Comparison of ENCODE assay signal across 14 cellular contexts in genomic region chr2:45674035-45674791, GRCh38. TPM values are rescaled to one million over a fixed set of nuclear protein-coding genes. Genes with fewer than 3 reads are reported as not detected.
A peak's percentile ranks its signal among the peaks of the same experiment; 100 is the strongest.
DNase-seq lines count a peak whose midpoint lies in the region; FAIRE-seq and TF ChIP-seq lines count a peak whose summit lies in the region.
"Had no signal": no experiment of that assay in that cellular context is flagged by ENCODE, and none has a peak within 500 bp of the region (broad histone marks: within the 10 kb centered on the region; RNA-seq: fewer than 3 reads in every experiment).

No MANE protein-coding gene starts in this region.

- no peak overlapping the region for H3K4me3 ChIP-seq in colonic mucosa
- H3K4me3 ChIP-seq in mucosa of rectum (ENCODE audit: low read length in 2 of 2), result peak overlapping the region in 1 of 2 donors; percentile 5
- no peak overlapping the region for H3K4me3 ChIP-seq in urinary bladder (ENCODE audit: low read depth, low read length)
- no peak overlapping the region for H3K4me3 ChIP-seq in adrenal gland
- H3K4me3 ChIP-seq: mucosa of descending colon had no signal

- peaks cover 17% of the 10 kb centered on the region for H3K4me1 ChIP-seq in colonic mucosa
- H3K4me1 ChIP-seq in mucosa of rectum (ENCODE audit: control insufficient read depth in 2 of 2, insufficient read depth in 2 of 2, low read length in 2 of 2), result peaks cover 15 to 16% of the 10 kb centered on the region in 2 donors
- H3K4me1 ChIP-seq in urinary bladder (ENCODE audit: insufficient read depth), result peaks cover 4% of the 10 kb centered on the region
- H3K4me1 ChIP-seq in adrenal gland (replicated peaks in 1 of 2), result peaks cover 13 to 29% of the 10 kb centered on the region in 2 donors

- FAIRE-seq in HTR-8/SVneo (lab: Jason Lieb, UNC), result no peak

- no peak for TF ChIP-seq CTCF in colonic mucosa (IDR thresholded peaks at IDR 0.05)
- no peak for TF ChIP-seq CTCF in adrenal gland (IDR thresholded peaks at IDR 0.05)

- no peak overlapping the region for H3K9ac ChIP-seq in colonic mucosa (ENCODE audit: low read depth in 2 of 2, low read length in 2 of 2)
- no peak overlapping the region for H3K9ac ChIP-seq in mucosa of rectum (ENCODE audit: low read depth in 1 of 2, low read length in 2 of 2)
- H3K9ac ChIP-seq: KMS-11 had no signal

- no peaks in the 10 kb centered on the region for H3K36me3 ChIP-seq in colonic mucosa
- no peaks in the 10 kb centered on the region for H3K36me3 ChIP-seq in mucosa of rectum (ENCODE audit: control insufficient read depth in 2 of 2, insufficient read depth in 2 of 2, low read length in 2 of 2)
- H3K36me3 ChIP-seq in urinary bladder (ENCODE audit: insufficient read depth), result no peaks in the 10 kb centered on the region
- H3K36me3 ChIP-seq in adrenal gland (replicated peaks in 1 of 2), result no peaks in the 10 kb centered on the region

- WGBS in urinary bladder, result 97% methylated on average over 5 of the region's 5 CpGs
- 94 to 100% (median 97%) methylated on average over 5 of the region's 5 CpGs for WGBS in adrenal gland, 4 donors

- TF ChIP-seq POLR2A in adrenal gland (IDR thresholded peaks at IDR 0.05), result no peak

- H3K9me3 ChIP-seq in colonic mucosa (no peaks in the 10 kb centered on the region), mucosa of rectum (ENCODE audit: control insufficient read depth in 2 of 2, low read length in 2 of 2) (no peaks in the 10 kb centered on the region), adrenal gland (replicated peaks in 1 of 3) (no peaks in the 10 kb centered on the region)
- H3K9me3 ChIP-seq: mucosa of descending colon had no signal

- intact Hi-C loops in colonic mucosa (cut with DNase I) (no loop called here), adrenal gland (cut with DNase I) (no loop called here)

- DNase-seq in HTR-8/SVneo (ENCODE audit: insufficient read length, low spot score) (peak; percentile 32), colonic mucosa (no peak), HPDE6-E6E7 (ENCODE audit: extremely low spot score) (no peak), adrenal gland (no peak), substantia nigra (lab: John Stamatoyannopoulos, UW) (no peak)
- DNase-seq: activated CD8-positive, alpha-beta memory T cell treated with anti-CD3 and anti-CD28 coated beads for 24 hours; activated naive CD4-positive, alpha-beta T cell treated with anti-CD3 and anti-CD28 coated beads, Interleukin-2, amount 10 ng/mL, durations not matched to agents 7 days and 5 days; mucosa of descending colon; NCI-H1930; retina; stimulated activated CD4-positive, alpha-beta T cell treated with anti-CD3 and anti-CD28 coated beads, Interleukin-4, amount 100 ng/mL, for 1 hour had no signal

- H3K27ac ChIP-seq in colonic mucosa, result peak overlapping the region; percentile 76
- peak overlapping the region; percentile 80 to 82 for H3K27ac ChIP-seq in mucosa of rectum (ENCODE audit: low read depth in 2 of 2, low read length in 2 of 2)
- peak overlapping the region; percentile 62 for H3K27ac ChIP-seq in urinary bladder (ENCODE audit: low read depth)
- H3K27ac ChIP-seq in adrenal gland, result peak overlapping the region in 1 of 5 donors; percentile 10
- H3K27ac ChIP-seq in substantia nigra (ENCODE audit: low read depth, low read length, poor library complexity, severe bottlenecking), result no peak overlapping the region
- H3K27ac ChIP-seq: KMS-11 had no signal

- H3K27me3 ChIP-seq in colonic mucosa (no peaks in the 10 kb centered on the region), mucosa of rectum (ENCODE audit: control insufficient read depth in 2 of 2, insufficient read depth in 2 of 2, low read length in 2 of 2) (no peaks in the 10 kb centered on the region), adrenal gland (no peaks in the 10 kb centered on the region)

RNA-seq across cellular contexts. Expression of gene PRKCE, which starts 22.7 kb away (rescaled TPM):
- total RNA-seq in colonic mucosa (10 to 100 TPM; 17.5 to 25.8 TPM), urinary bladder (29.7 TPM), adrenal gland (10 to 100 TPM in 5 of 8 donors, 1 to 10 TPM in 3; 4.4 to 19.2 (median 12.0) TPM)
- polyA plus RNA-seq in urinary bladder (9.9 TPM), adrenal gland (1 to 10 TPM; 1.9 to 6.7 (median 4.9) TPM)
